Comparison of ENCODE assay signal across 22 cellular contexts in the genomic region with DNA sequence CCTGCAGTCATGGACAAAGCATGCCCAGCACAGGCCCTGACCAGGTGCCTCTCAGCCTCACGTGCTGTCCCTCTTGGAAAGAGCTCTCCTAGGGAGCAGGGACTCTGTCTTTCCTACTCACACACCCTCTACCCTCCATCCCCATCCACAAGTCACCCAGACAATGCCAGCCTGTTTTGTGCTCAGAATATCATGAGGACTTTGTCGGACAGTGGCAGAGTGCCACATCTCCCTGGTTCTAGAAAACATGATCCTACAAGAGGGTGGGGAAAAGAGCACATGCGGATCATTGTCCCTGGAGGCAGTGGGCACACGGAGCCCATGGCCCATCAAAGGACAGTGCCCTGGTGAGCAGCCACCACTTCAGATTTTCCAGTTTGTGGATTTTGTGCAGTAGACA. TPM values are rescaled to one million over a fixed set of nuclear protein-coding genes. Genes with fewer than 3 reads are reported as not detected.
DNase-seq lines count a peak whose midpoint lies in the region; ATAC-seq and TF ChIP-seq lines count a peak whose summit lies in the region.
"Had no signal": no experiment of that assay in that cellular context is flagged by ENCODE, and none has a peak within 500 bp of the region (broad histone marks: within the 10 kb centered on the region; RNA-seq: fewer than 3 reads in every experiment).

No MANE protein-coding gene starts in this region.

- intact Hi-C loops in Right ventricle myocardium inferior (cut with DNase I) (loop anchor here (2.0 kb wide), 1 partner anchor 93 kb away; no protein-coding TSS in a partner anchor), Right ventricle myocardium superior (cut with DNase I) (no loop called here)

- H3K27ac ChIP-seq in esophagus (ENCODE audit: low read depth in 2 of 2, low read length in 1 of 2), result peak overlapping the region; percentile 92 to 96
- H3K27ac ChIP-seq: HL-60, prostate gland, RWPE1, upper lobe of right lung, WERI-Rb-1 had no signal

- no peaks in the 10 kb centered on the region for H3K36me3 Mint-ChIP-seq in nephron (ENCODE audit: low read depth)
- H3K36me3 Mint-ChIP-seq in type B pancreatic cell, result no peaks in the 10 kb centered on the region
- H3K36me3 Mint-ChIP-seq: naive B cell had no signal

- TF ChIP-seq CTCF in nephron (IDR thresholded peaks at IDR 0.05; ENCODE audit: unreplicated experiment in 3 of 3), result no peak
- TF ChIP-seq CTCF in type B pancreatic cell (conservative IDR thresholded peaks at IDR 0.05), result no peak

- H3K4me3 Mint-ChIP-seq in nephron, result no peak overlapping the region
- peak overlapping the region; percentile 34 for H3K4me3 Mint-ChIP-seq in type B pancreatic cell
- H3K4me3 Mint-ChIP-seq: H9; naive B cell; stimulated activated naive CD8-positive, alpha-beta T cell treated with anti-CD3 and anti-CD28 coated beads, Interleukin-15, amount 100 ng/mL, for 72 hours had no signal

- H3K9me3 Mint-ChIP-seq in nephron (peaks cover 2% of the 10 kb centered on the region), type B pancreatic cell (peaks cover 4% of the 10 kb centered on the region)
- H3K9me3 Mint-ChIP-seq: activated CD4-positive, alpha-beta T cell treated with anti-CD3 and anti-CD28 coated beads, Interleukin-2, amount 10 ng/mL, durations not matched to agents 24 days and 14 days; activated naive CD4-positive, alpha-beta T cell treated with anti-CD3 and anti-CD28 coated beads, Interleukin-2, amount 10 ng/mL, durations not matched to agents 7 days and 5 days; H9; naive B cell; stimulated activated naive CD8-positive, alpha-beta T cell treated with anti-CD3 and anti-CD28 coated beads, Interleukin-15, amount 100 ng/mL, for 72 hours had no signal

- H3K4me1 ChIP-seq in esophagus (ENCODE audit: control insufficient read depth in 2 of 2, insufficient read depth in 2 of 2, low read length in 1 of 2), result peaks cover 0 to 21% of the 10 kb centered on the region in 2 donors
- H3K4me1 ChIP-seq: Caco-2 had no signal

- H3K36me3 ChIP-seq in esophagus (ENCODE audit: control insufficient read depth in 2 of 2, insufficient read depth in 2 of 2, low read length in 1 of 2), result no peaks in the 10 kb centered on the region
- H3K36me3 ChIP-seq: prostate gland, upper lobe of right lung, WERI-Rb-1 had no signal

- peak; percentile 1 for DNase-seq in Right ventricle myocardium inferior (ENCODE audit: missing footprints)
- no peak for DNase-seq in Right ventricle myocardium superior
- DNase-seq in type B pancreatic cell (ENCODE audit: extremely low spot score, unreplicated experiment), result no peak
- DNase-seq in mesenteric fat pad (ENCODE audit: low spot score), result no peak
- DNase-seq: amniotic stem cell had no signal

- no peak overlapping the region for H3K4me3 ChIP-seq in esophagus (ENCODE audit: low read depth in 1 of 2, low read length in 2 of 2)
- H3K4me3 ChIP-seq: prostate gland, upper lobe of right lung had no signal

- no peak for ATAC-seq in Right ventricle myocardium inferior
- no peak for ATAC-seq in Right ventricle myocardium superior (ENCODE audit: poor library complexity)
- no peak for ATAC-seq in HG03442 (IDR thresholded peaks at IDR 0.05; ENCODE audit: unreplicated experiment)
- no peak for ATAC-seq in HG02870 (IDR thresholded peaks at IDR 0.05; ENCODE audit: unreplicated experiment)

- H3K27ac Mint-ChIP-seq in nephron (peak overlapping the region in 2 of 3 experiments; percentile 35 to 45), type B pancreatic cell (peak overlapping the region; percentile 62)
- H3K27ac Mint-ChIP-seq: H9; naive B cell; stimulated activated naive CD8-positive, alpha-beta T cell treated with anti-CD3 and anti-CD28 coated beads, Interleukin-15, amount 100 ng/mL, for 72 hours had no signal

- H3K27me3 ChIP-seq in esophagus (ENCODE audit: control insufficient read depth in 1 of 2, insufficient read depth in 2 of 2, low read length in 2 of 2), result no peaks in the 10 kb centered on the region

- peaks cover 46% of the 10 kb centered on the region for H3K4me1 Mint-ChIP-seq in nephron
- peaks cover 38% of the 10 kb centered on the region for H3K4me1 Mint-ChIP-seq in type B pancreatic cell (ENCODE audit: unreplicated experiment)

- H3K27me3 Mint-ChIP-seq in nephron (ENCODE audit: low read depth), result peaks cover 81% of the 10 kb centered on the region
- H3K27me3 Mint-ChIP-seq in type B pancreatic cell, result peaks cover 50% of the 10 kb centered on the region
- H3K27me3 Mint-ChIP-seq: activated CD4-positive, alpha-beta T cell treated with anti-CD3 and anti-CD28 coated beads, Interleukin-2, amount 10 ng/mL, durations not matched to agents 24 days and 14 days; stimulated activated naive CD8-positive, alpha-beta T cell treated with anti-CD3 and anti-CD28 coated beads, Interleukin-15, amount 100 ng/mL, for 72 hours had no signal

- H3K9me3 ChIP-seq in esophagus (ENCODE audit: control insufficient read depth in 2 of 2, insufficient read depth in 1 of 2, low read depth in 1 of 2, low read length in 1 of 2), result no peaks in the 10 kb centered on the region
- H3K9me3 ChIP-seq: Caco-2, prostate gland, SK-N-SH, upper lobe of right lung had no signal

- 67 to 69% methylated on average over 4 of the region's 4 CpGs for WGBS in esophagus, 2 donors

RNA-seq across cellular contexts. Expression of a gene that starts 3.7 kb away (rescaled TPM):
- total RNA-seq in Right ventricle myocardium inferior (8.7 TPM), Right ventricle myocardium superior (5.5 TPM), type B pancreatic cell (ENCODE audit: low replicate concordance) (205 and 250 TPM in 2 replicates), mesenteric fat pad (not detected)
- polyA plus RNA-seq in esophagus, result 1,000 to 10,000 TPM; 1,481 to 3,581 TPM
- total RNA-seq: Caco-2, H9, LHCN-M2 had no signal
- polyA plus RNA-seq: SK-N-SH had no signal

Comparison
In these comparisons a context has a peak if more than half of its experiments do, and no peak if none do; other contexts are left out.
1. RNA of a gene that starts 3.7 kb away (total RNA-seq): 205 to 250 TPM in type B pancreatic cell; 8.7 TPM in Right ventricle myocardium inferior (single experiment), 5.5 TPM in Right ventricle myocardium superior (single experiment) and not detected in mesenteric fat pad (single experiment); every median in the first group is over 10 times any median in the second.